ENCODE assay signal across 8 cellular contexts in genomic region chr9:81689093-81689342, GRCh38. TPM values are rescaled to one million over a fixed set of nuclear protein-coding genes. Genes with fewer than 3 reads are reported as not detected.
DNase-seq lines count a peak whose midpoint lies in the region; ATAC-seq, FAIRE-seq and TF ChIP-seq lines count a peak whose summit lies in the region.
"Not testable (repeated sequence)": the region's sequence is repeated elsewhere in the genome, so short reads cannot be mapped to it uniquely, and the experiment has no call there.

No MANE protein-coding gene starts in this region.

- DNase-seq in WTC11 (ENCODE audit: low spot score); bronchial epithelial cell (ENCODE audit: low read depth); cardiac muscle cell (ENCODE audit: low read depth in 1 of 2, low spot score in 1 of 2): not testable (repeated sequence)
- DNase-seq in stimulated activated effector memory CD8-positive, alpha-beta T cell treated with anti-CD3 and anti-CD28 coated beads, Interleukin-12 subunit alpha, Interleukin-12 subunit beta, amount 100 ng/mL, for 72 hours (ENCODE audit: low spot score in 2 of 2), result peak in 1 of 2 donors; percentile 55

- H3K4me3 Mint-ChIP-seq in IgD-negative memory B cell (peak overlapping the region; percentile 94 to 98 (median 96)), WTC11 (peak overlapping the region; percentile 98)
- not testable (repeated sequence) for H3K4me3 Mint-ChIP-seq in stimulated activated effector memory CD8-positive, alpha-beta T cell treated with anti-CD3 and anti-CD28 coated beads, Interleukin-12 subunit alpha, Interleukin-12 subunit beta, amount 100 ng/mL, for 72 hours

- TF ChIP-seq CTCF in WTC11 (IDR thresholded peaks at IDR 0.05); bronchial epithelial cell (IDR thresholded peaks at IDR 0.05; ENCODE audit: insufficient read depth, low read length, severe bottlenecking); cardiac muscle cell (IDR thresholded peaks at IDR 0.05; ENCODE audit: low read depth, low read length): not testable (repeated sequence)

- H3K9ac ChIP-seq in BLaER1, result peak overlapping the region; percentile 90
- H3K9ac ChIP-seq in mucosa of stomach (ENCODE audit: low read length), result peak overlapping the region; percentile 85

- not testable (repeated sequence) for H3K27me3 ChIP-seq in BLaER1; bronchial epithelial cell (ENCODE audit: control insufficient read depth, insufficient read depth, low read length); mucosa of stomach (ENCODE audit: control insufficient read depth, insufficient read depth, low read length)
- peaks cover 96% of the 10 kb centered on the region for H3K27me3 ChIP-seq in cardiac muscle cell

- FAIRE-seq in bronchial epithelial cell (lab: Jason Lieb, UNC), result not testable (repeated sequence)

- peak overlapping the region; percentile 93 for H3K4me2 ChIP-seq in BLaER1

- not testable (repeated sequence) for H3K9me3 Mint-ChIP-seq in IgD-negative memory B cell; WTC11; stimulated activated effector memory CD8-positive, alpha-beta T cell treated with anti-CD3 and anti-CD28 coated beads, Interleukin-12 subunit alpha, Interleukin-12 subunit beta, amount 100 ng/mL, for 72 hours

- H3K36me3 ChIP-seq in BLaER1; bronchial epithelial cell (ENCODE audit: control insufficient read depth, insufficient read depth, low read length); cardiac muscle cell; mucosa of stomach (ENCODE audit: control insufficient read depth, insufficient read depth, low read length): not testable (repeated sequence)

- H3K27ac ChIP-seq in BLaER1, result peak overlapping the region; percentile 86
- H3K27ac ChIP-seq in cardiac muscle cell, result not testable (repeated sequence)

- ATAC-seq in GM21723 (IDR thresholded peaks at IDR 0.05; ENCODE audit: unreplicated experiment), result peak; percentile 30
- not testable (repeated sequence) for ATAC-seq in WTC11; stimulated activated effector memory CD8-positive, alpha-beta T cell treated with anti-CD3 and anti-CD28 coated beads, Interleukin-12 subunit alpha, Interleukin-12 subunit beta, amount 100 ng/mL, for 72 hours

- H3K27ac Mint-ChIP-seq in IgD-negative memory B cell, result peak overlapping the region in 2 of 3 donors; percentile 96 to 98
- peak overlapping the region; percentile 99 for H3K27ac Mint-ChIP-seq in WTC11
- H3K27ac Mint-ChIP-seq in stimulated activated effector memory CD8-positive, alpha-beta T cell treated with anti-CD3 and anti-CD28 coated beads, Interleukin-12 subunit alpha, Interleukin-12 subunit beta, amount 100 ng/mL, for 72 hours, result peak overlapping the region; percentile 48

- CTCF ChIA-PET in WTC11 (lab: Charles Lee), result interaction anchor here (0.6 to 1.6 kb wide), 2 partner anchors 16 to 918 kb away, joined by 3 to 4 read pairs; no protein-coding TSS in a partner anchor

- not testable (repeated sequence) for H3K9me3 ChIP-seq in BLaER1; cardiac muscle cell (ENCODE audit: low read depth); mucosa of stomach (ENCODE audit: control insufficient read depth, low read length)

- not testable (repeated sequence) for H3K27me3 Mint-ChIP-seq in IgD-negative memory B cell
- H3K27me3 Mint-ChIP-seq in WTC11 (ENCODE audit: low read depth), result peaks cover 14% of the 10 kb centered on the region

- peaks cover 0 to 12% (median 11%) of the 10 kb centered on the region in 3 donors for H3K4me1 Mint-ChIP-seq in IgD-negative memory B cell
- H3K4me1 Mint-ChIP-seq in WTC11, result peaks cover 33% of the 10 kb centered on the region
- not testable (repeated sequence) for H3K4me1 Mint-ChIP-seq in stimulated activated effector memory CD8-positive, alpha-beta T cell treated with anti-CD3 and anti-CD28 coated beads, Interleukin-12 subunit alpha, Interleukin-12 subunit beta, amount 100 ng/mL, for 72 hours

- H4K20me1 ChIP-seq in BLaER1, result peaks cover 37% of the 10 kb centered on the region

- H3K4me1 ChIP-seq in BLaER1 (peaks cover 46% of the 10 kb centered on the region), mucosa of stomach (ENCODE audit: control insufficient read depth, insufficient read depth, low read length) (peaks cover 29% of the 10 kb centered on the region)
- H3K4me1 ChIP-seq in cardiac muscle cell (ENCODE audit: low read depth), result not testable (repeated sequence)

- POLR2A ChIA-PET in WTC11 (lab: Charles Lee), result interaction anchor here (1.0 kb wide), 1 partner anchor 89 kb away, joined by 3 read pairs; no protein-coding TSS in a partner anchor

- H3K36me3 Mint-ChIP-seq in IgD-negative memory B cell; WTC11; stimulated activated effector memory CD8-positive, alpha-beta T cell treated with anti-CD3 and anti-CD28 coated beads, Interleukin-12 subunit alpha, Interleukin-12 subunit beta, amount 100 ng/mL, for 72 hours: not testable (repeated sequence)

- peak overlapping the region; percentile 94 for H3K4me3 ChIP-seq in BLaER1
- H3K4me3 ChIP-seq in bronchial epithelial cell (ENCODE audit: low read depth, low read length), result peak overlapping the region; percentile 77
- H3K4me3 ChIP-seq in cardiac muscle cell, result peak overlapping the region; percentile 27
- H3K4me3 ChIP-seq in mucosa of stomach (ENCODE audit: low read length), result peak overlapping the region; percentile 14

TF ChIP-seq in WTC11, 78 proteins besides CTCF, POLR2A, EP300 and RAD21:
- TF ChIP-seq CREM (CRISPR knock-in tag; IDR thresholded peaks at IDR 0.05), result peak; percentile 18; the same call in 1 of the 2 replicates
- peak; percentile 62; the same call in 1 of the 2 replicates for TF ChIP-seq ARID4B (CRISPR knock-in tag; IDR thresholded peaks at IDR 0.05; ENCODE audit: borderline replicate concordance)
- TF ChIP-seq ZNF232 (CRISPR knock-in tag; IDR thresholded peaks at IDR 0.05), result 0 out of 2 replicates have a peak, but pooled peaks have one; percentile 6
- peak; percentile 74; the same call in 1 of the 2 replicates for TF ChIP-seq HMGXB4 (CRISPR knock-in tag; IDR thresholded peaks at IDR 0.05)

RNA-seq across cellular contexts. Expression of gene TLE1, which starts 0.3 kb away (rescaled TPM):
- polyA plus RNA-seq in IgD-negative memory B cell, result 115 TPM
- total RNA-seq in WTC11 (2021), result 93.2 to 97.7 TPM (median 93.9 TPM) in 3 replicates
- total RNA-seq in bronchial epithelial cell, result 34.7 and 40.0 TPM in 2 replicates
- total RNA-seq in cardiac muscle cell, result 3.2 and 3.4 TPM in 2 replicates
- polyA plus RNA-seq in cardiac muscle cell, result 2.1 and 2.5 TPM in 2 replicates

Comparison
In these comparisons a context has a peak if more than half of its experiments do, and no peak if none do; other contexts are left out.
1. H3K4me3 ChIP-seq: peak in every context shown above with its lines; median percentile 94 in BLaER1; 77 in bronchial epithelial cell; 27 in cardiac muscle cell; 14 in mucosa of stomach.
2. H3K27ac Mint-ChIP-seq: peak in every context shown above with its lines; median percentile 99 in WTC11; 97 in IgD-negative memory B cell; 48 in stimulated activated effector memory CD8-positive, alpha-beta T cell treated with anti-CD3 and anti-CD28 coated beads, Interleukin-12 subunit alpha, Interleukin-12 subunit beta, amount 100 ng/mL, for 72 hours.